Comparison of ENCODE assay signal across 8 cellular contexts in the genomic region with DNA sequence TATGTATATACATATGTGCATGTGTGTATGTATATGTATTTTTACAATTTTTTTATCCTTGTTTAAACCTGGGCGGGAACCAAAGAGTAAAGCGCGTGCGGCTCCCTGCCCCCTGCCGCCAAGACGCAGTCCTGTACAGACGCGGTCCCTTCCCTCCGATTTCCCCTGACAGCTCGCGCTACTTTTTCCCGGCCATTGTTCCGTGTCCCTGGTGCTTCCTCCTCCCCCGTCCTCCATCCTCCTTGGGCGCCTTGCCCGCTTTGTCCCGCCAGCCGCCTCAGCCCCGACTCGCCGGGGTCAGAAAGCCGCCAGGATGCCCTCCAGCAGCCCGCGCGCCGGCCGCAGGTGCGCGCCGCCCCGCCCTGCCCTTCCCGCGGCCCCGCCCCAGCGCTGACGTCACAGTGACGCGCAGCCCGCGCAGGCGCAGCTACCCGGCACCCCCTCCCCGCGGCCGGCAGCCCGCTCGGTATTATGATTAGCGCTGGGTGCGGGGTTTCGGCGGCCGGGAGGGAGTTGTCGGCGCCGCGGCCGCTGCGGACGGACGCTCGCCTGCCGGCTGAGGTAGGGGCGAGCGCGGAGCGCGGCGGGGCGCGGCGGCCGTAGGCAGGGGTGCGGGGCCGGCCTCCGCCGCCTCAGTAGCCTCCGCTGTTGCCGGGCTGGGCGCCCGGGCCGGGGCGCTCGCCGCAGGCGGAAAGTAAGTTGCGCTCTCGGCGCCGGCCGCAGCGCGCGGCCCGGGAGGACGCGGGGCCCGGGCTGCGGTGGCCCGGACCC. TPM values are rescaled to one million over a fixed set of nuclear protein-coding genes. Genes with fewer than 3 reads are reported as not detected.
A peak's percentile ranks its signal among the peaks of the same experiment; 100 is the strongest.
DNase-seq lines count a peak whose midpoint lies in the region; ATAC-seq and TF ChIP-seq lines count a peak whose summit lies in the region.

A gene with protein sequence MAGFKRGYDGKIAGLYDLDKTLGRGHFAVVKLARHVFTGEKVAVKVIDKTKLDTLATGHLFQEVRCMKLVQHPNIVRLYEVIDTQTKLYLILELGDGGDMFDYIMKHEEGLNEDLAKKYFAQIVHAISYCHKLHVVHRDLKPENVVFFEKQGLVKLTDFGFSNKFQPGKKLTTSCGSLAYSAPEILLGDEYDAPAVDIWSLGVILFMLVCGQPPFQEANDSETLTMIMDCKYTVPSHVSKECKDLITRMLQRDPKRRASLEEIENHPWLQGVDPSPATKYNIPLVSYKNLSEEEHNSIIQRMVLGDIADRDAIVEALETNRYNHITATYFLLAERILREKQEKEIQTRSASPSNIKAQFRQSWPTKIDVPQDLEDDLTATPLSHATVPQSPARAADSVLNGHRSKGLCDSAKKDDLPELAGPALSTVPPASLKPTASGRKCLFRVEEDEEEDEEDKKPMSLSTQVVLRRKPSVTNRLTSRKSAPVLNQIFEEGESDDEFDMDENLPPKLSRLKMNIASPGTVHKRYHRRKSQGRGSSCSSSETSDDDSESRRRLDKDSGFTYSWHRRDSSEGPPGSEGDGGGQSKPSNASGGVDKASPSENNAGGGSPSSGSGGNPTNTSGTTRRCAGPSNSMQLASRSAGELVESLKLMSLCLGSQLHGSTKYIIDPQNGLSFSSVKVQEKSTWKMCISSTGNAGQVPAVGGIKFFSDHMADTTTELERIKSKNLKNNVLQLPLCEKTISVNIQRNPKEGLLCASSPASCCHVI (plus strand): TSS at position 426 of the 771 bp plus-strand sequence. CDS start 16,664 bp downstream, outside the sequence.

- H3K9me3 ChIP-seq in BE2C, result no peaks in the 10 kb centered on the region

- peak within 1 kb of the TSS; percentile 80 for H3K4me3 ChIP-seq in BE2C (ENCODE audit: low read depth, low read length)

- peak; percentile 83 for ATAC-seq in GM18909 (IDR thresholded peaks at IDR 0.05; ENCODE audit: poor library complexity, unreplicated experiment)
- peak; percentile 82 for ATAC-seq in HG03175 (IDR thresholded peaks at IDR 0.05; ENCODE audit: unreplicated experiment)

- H3K36me3 ChIP-seq in BE2C, result no peaks in the 10 kb centered on the region

- DNase-seq in BE2C (peak; percentile 85), NCI-H69 (lab: John Stamatoyannopoulos, UW) (peak; percentile 86), medulla oblongata (ENCODE audit: extremely low spot score) (peak; percentile 88)
- peak; percentile 74 to 95 for DNase-seq in activated CD8-positive, alpha-beta memory T cell treated with anti-CD3 and anti-CD28 coated beads for 1 hour (ENCODE audit: extremely low read depth in 1 of 2, low read depth in 1 of 2)
- DNase-seq in effector CD8-positive, alpha-beta T cell (lab: John Stamatoyannopoulos, UW), result peak; percentile 87
- peak; percentile 90 for DNase-seq in stimulated activated CD8-positive, alpha-beta memory T cell treated with anti-CD3 and anti-CD28 coated beads, Interleukin-12 subunit alpha, Interleukin-12 subunit beta, amount 100 ng/mL, for 1 hour (ENCODE audit: low read depth)

- no peaks in the 10 kb centered on the region; the same call in 1 of the 2 replicates for H3K4me1 ChIP-seq in BE2C

- TF ChIP-seq CTCF in BE2C (IDR thresholded peaks at IDR 0.05; ENCODE audit: low read depth, low read length), result peak; percentile 23

- H3K27me3 ChIP-seq in BE2C, result no peaks in the 10 kb centered on the region

RNA-seq across cellular contexts. Expression of the gene that starts here (rescaled TPM):
- 19.6 TPM for polyA plus RNA-seq in BE2C (2012; ENCODE audit: insufficient read depth, insufficient read length, low read depth)

Comparison
In these comparisons a context has a peak if more than half of its experiments do, and no peak if none do; other contexts are left out.
1. Peak in every context shown above with its lines: DNase-seq, ATAC-seq and H3K4me3 ChIP-seq.